ENCODE assay signal across 8 cellular contexts in genomic region chr17:68291836-68292688, GRCh38. TPM values are rescaled to one million over a fixed set of nuclear protein-coding genes. Genes with fewer than 3 reads are reported as not detected.
DNase-seq lines count a peak whose midpoint lies in the region; TF ChIP-seq lines count a peak whose summit lies in the region.

No MANE protein-coding gene starts in this region.

- intact Hi-C loops in Caco-2 (cut with micrococcal nuclease; ENCODE audit: unreplicated experiment) = loop anchor here (1.0 to 2.0 kb wide), 2 partner anchors 37 to 107 kb away; no protein-coding TSS in a partner anchor
- intact Hi-C loops in activated T-helper 1 cell treated with anti-CD3 and anti-CD28 coated beads, Interleukin-12 subunit alpha, Interleukin-12 subunit beta, Interleukin-2, Interleukin-4 antibody, amounts not matched to agents 30 ng/mL and 10 ng/mL and 1 ng/mL, durations not matched to agents 14 hours and 24 hours and 36 hours (cut with micrococcal nuclease) = loop anchor here (1.0 to 5.0 kb wide), 11 partner anchors 18 to 220 kb away; partner anchors contain the start of genes AMZ2 and PRKAR1A

- H3K4me1 ChIP-seq in Caco-2 (peaks cover 6% of the 10 kb centered on the region; the same call in 1 of the 2 replicates), stomach smooth muscle (ENCODE audit: control insufficient read depth, insufficient read depth, low read length) (peaks cover 21% of the 10 kb centered on the region)

- H3K36me3 ChIP-seq in Caco-2 (ENCODE audit: control insufficient read depth, insufficient read depth, low read length) = no peaks in the 10 kb centered on the region
- H3K36me3 ChIP-seq in stomach smooth muscle (ENCODE audit: control insufficient read depth in 2 of 2, insufficient read depth in 2 of 2, low read length in 2 of 2) = no peaks in the 10 kb centered on the region

- H3K4me3 Mint-ChIP-seq in Caco-2 (ENCODE audit: unreplicated experiment) (peak overlapping the region; percentile 76), neural crest cell (peak overlapping the region; percentile 91)
- peak overlapping the region; percentile 83 for H3K4me3 Mint-ChIP-seq in activated T-helper 1 cell treated with anti-CD3 and anti-CD28 coated beads, Interleukin-12 subunit alpha, Interleukin-12 subunit beta, Interleukin-2, Interleukin-4 antibody, amounts not matched to agents 30 ng/mL and 10 ng/mL and 1 ng/mL, durations not matched to agents 14 hours and 24 hours and 36 hours

- POLR2A ChIA-PET in Caco-2 (lab: Charles Lee) = no interaction called here

- H3K27me3 Mint-ChIP-seq in Caco-2 (ENCODE audit: insufficient read depth, unreplicated experiment) (peaks cover 3% of the 10 kb centered on the region), neural crest cell (ENCODE audit: low read depth) (peaks cover 50% of the 10 kb centered on the region)
- peaks cover 8% of the 10 kb centered on the region for H3K27me3 Mint-ChIP-seq in activated T-helper 1 cell treated with anti-CD3 and anti-CD28 coated beads, Interleukin-12 subunit alpha, Interleukin-12 subunit beta, Interleukin-2, Interleukin-4 antibody, amounts not matched to agents 30 ng/mL and 10 ng/mL and 1 ng/mL, durations not matched to agents 14 hours and 24 hours and 36 hours (ENCODE audit: insufficient read depth)

- BruUV-seq in Caco-2 (replicated peaks; lab: Mats Ljungman, UMichigan) = no TSS peak

- H3K27ac Mint-ChIP-seq in Caco-2 (ENCODE audit: unreplicated experiment) (peak overlapping the region; percentile 76), neural crest cell (ENCODE audit: unreplicated experiment) (no peak overlapping the region)
- H3K27ac Mint-ChIP-seq in activated T-helper 1 cell treated with anti-CD3 and anti-CD28 coated beads, Interleukin-12 subunit alpha, Interleukin-12 subunit beta, Interleukin-2, Interleukin-4 antibody, amounts not matched to agents 30 ng/mL and 10 ng/mL and 1 ng/mL, durations not matched to agents 14 hours and 24 hours and 36 hours = peak overlapping the region; percentile 84

- peaks cover 5% of the 10 kb centered on the region for H3K36me3 Mint-ChIP-seq in Caco-2 (ENCODE audit: insufficient read depth, unreplicated experiment)
- peaks cover 2% of the 10 kb centered on the region for H3K36me3 Mint-ChIP-seq in activated T-helper 1 cell treated with anti-CD3 and anti-CD28 coated beads, Interleukin-12 subunit alpha, Interleukin-12 subunit beta, Interleukin-2, Interleukin-4 antibody, amounts not matched to agents 30 ng/mL and 10 ng/mL and 1 ng/mL, durations not matched to agents 14 hours and 24 hours and 36 hours (ENCODE audit: low read depth)
- no peaks in the 10 kb centered on the region for H3K36me3 Mint-ChIP-seq in neural crest cell (ENCODE audit: low read depth)

- no peaks in the 10 kb centered on the region for H3K27me3 ChIP-seq in Caco-2 (replicated peaks; ENCODE audit: control insufficient read depth, insufficient read depth, low read length)
- peaks cover 48 to 58% of the 10 kb centered on the region in 2 donors for H3K27me3 ChIP-seq in stomach smooth muscle (ENCODE audit: control insufficient read depth in 1 of 2, insufficient read depth in 2 of 2, low read length in 2 of 2)

- peak overlapping the region in 1 of 2 donors; percentile 14 for H3K9ac ChIP-seq in stomach smooth muscle (ENCODE audit: low read length in 2 of 2)

- H3K4me1 Mint-ChIP-seq in Caco-2 (ENCODE audit: low read depth, unreplicated experiment) = peaks cover 8% of the 10 kb centered on the region
- peaks cover 67% of the 10 kb centered on the region for H3K4me1 Mint-ChIP-seq in activated T-helper 1 cell treated with anti-CD3 and anti-CD28 coated beads, Interleukin-12 subunit alpha, Interleukin-12 subunit beta, Interleukin-2, Interleukin-4 antibody, amounts not matched to agents 30 ng/mL and 10 ng/mL and 1 ng/mL, durations not matched to agents 14 hours and 24 hours and 36 hours (ENCODE audit: low read depth)
- peaks cover 32% of the 10 kb centered on the region for H3K4me1 Mint-ChIP-seq in neural crest cell

- H3K27ac ChIP-seq in stomach smooth muscle (ENCODE audit: low read length) = no peak overlapping the region

- H3K4me3 ChIP-seq in Caco-2 (ENCODE audit: low read depth, low read length) (peak overlapping the region; percentile 87), fibroblast of the aortic adventitia (ENCODE audit: low read depth, low read length) (peak overlapping the region; percentile 71), stomach smooth muscle (ENCODE audit: low read length in 2 of 2) (peak overlapping the region; percentile 55 to 76)

- CTCF ChIA-PET in Caco-2 (lab: Charles Lee) = interaction anchor here (1.4 kb wide), 1 partner anchor 107 kb away, joined by 14 read pairs; no protein-coding TSS in a partner anchor

- peak; percentile 79 to 86 for DNase-seq in Caco-2
- peak; percentile 94 for DNase-seq in GM20000 (ENCODE audit: low spot score)
- DNase-seq in HS-27A (ENCODE audit: low read depth) = peak; percentile 38
- peak; percentile 90 for DNase-seq in activated T-helper 1 cell treated with anti-CD3 and anti-CD28 coated beads, Interleukin-12 subunit alpha, Interleukin-12 subunit beta, Interleukin-2, Interleukin-4 antibody, amounts not matched to agents 30 ng/mL and 10 ng/mL and 1 ng/mL, durations not matched to agents 14 hours and 24 hours and 36 hours (ENCODE audit: low spot score)
- peak; percentile 53 for DNase-seq in fibroblast of the aortic adventitia (ENCODE audit: low read depth)
- peak; percentile 45 for DNase-seq in neural crest cell (ENCODE audit: low read depth, low spot score)

- no peaks in the 10 kb centered on the region for H3K9me3 ChIP-seq in Caco-2
- no peaks in the 10 kb centered on the region for H3K9me3 ChIP-seq in stomach smooth muscle (ENCODE audit: control insufficient read depth in 2 of 2, low read length in 2 of 2)

- TF ChIP-seq CTCF in Caco-2 (IDR thresholded peaks at IDR 0.05; ENCODE audit: insufficient read depth in 1 of 2, low read depth in 1 of 2, low read length in 1 of 2, severe bottlenecking in 1 of 2, unreplicated experiment in 1 of 2) (peak in 1 of 2 experiments; percentile 26), GM20000 (IDR thresholded peaks at IDR 0.05; ENCODE audit: extremely low read depth, missing control alignments) (no peak), fibroblast of the aortic adventitia (IDR thresholded peaks at IDR 0.05; ENCODE audit: insufficient read depth, low read length) (no peak), neural crest cell (conservative IDR thresholded peaks at IDR 0.05) (peak; percentile 43)

- H3K9me3 Mint-ChIP-seq in Caco-2 (ENCODE audit: unreplicated experiment) (no peaks in the 10 kb centered on the region), neural crest cell (no peaks in the 10 kb centered on the region)
- no peaks in the 10 kb centered on the region for H3K9me3 Mint-ChIP-seq in activated T-helper 1 cell treated with anti-CD3 and anti-CD28 coated beads, Interleukin-12 subunit alpha, Interleukin-12 subunit beta, Interleukin-2, Interleukin-4 antibody, amounts not matched to agents 30 ng/mL and 10 ng/mL and 1 ng/mL, durations not matched to agents 14 hours and 24 hours and 36 hours

TF ChIP-seq in PFSK-1, 5 proteins besides CTCF, POLR2A, EP300 and RAD21:
- TF ChIP-seq FOXP2 (optimal IDR thresholded peaks at IDR 0.05; ENCODE audit: borderline replicate concordance, extremely low read depth, extremely low read length, insufficient read depth) (peak; percentile 17), SIN3A (IDR thresholded peaks at IDR 0.05; ENCODE audit: borderline replicate concordance, insufficient read depth, low read length) (no peak)

RNA-seq across cellular contexts. Expression of gene ARSG, which starts 0.8 kb away (rescaled TPM):
- total RNA-seq in Caco-2 (2022) = 5.8 and 6.1 TPM in 2 replicates
- polyA plus RNA-seq in PFSK-1 (2012; ENCODE audit: insufficient read length, low read depth) = 2.1 TPM
- total RNA-seq in activated T-helper 1 cell treated with anti-CD3 and anti-CD28 coated beads, Interleukin-12 subunit alpha, Interleukin-12 subunit beta, Interleukin-2, Interleukin-4 antibody, amounts not matched to agents 30 ng/mL and 10 ng/mL and 1 ng/mL, durations not matched to agents 14 hours and 24 hours and 36 hours = 5.5 and 6.7 TPM in 2 replicates
- total RNA-seq in fibroblast of the aortic adventitia (ENCODE audit: low replicate concordance) = 0.25 and 2.7 TPM in 2 replicates
- total RNA-seq in neural crest cell = 5.0 and 6.2 TPM in 2 replicates

RNA-seq across cellular contexts. Expression of gene SLC16A6, which starts 1.1 kb away (rescaled TPM):
- 0.95 and 1.0 TPM in 2 replicates for total RNA-seq in Caco-2 (2022)
- polyA plus RNA-seq in PFSK-1 (2012; ENCODE audit: insufficient read length, low read depth) = 0.77 TPM
- 3.0 and 3.8 TPM in 2 replicates for total RNA-seq in activated T-helper 1 cell treated with anti-CD3 and anti-CD28 coated beads, Interleukin-12 subunit alpha, Interleukin-12 subunit beta, Interleukin-2, Interleukin-4 antibody, amounts not matched to agents 30 ng/mL and 10 ng/mL and 1 ng/mL, durations not matched to agents 14 hours and 24 hours and 36 hours
- 0.09 TPM in 1 of 2 replicates, not detected in the other for total RNA-seq in fibroblast of the aortic adventitia (ENCODE audit: low replicate concordance)
- total RNA-seq in neural crest cell = 0.23 and 0.66 TPM in 2 replicates

RNA-seq across cellular contexts. Expression of gene AMZ2, which starts 44.2 kb away (rescaled TPM):
- 52.2 and 60.2 TPM in 2 replicates for total RNA-seq in Caco-2 (2022)
- polyA plus RNA-seq in PFSK-1 (2012; ENCODE audit: insufficient read length, low read depth) = 46.0 TPM
- 67.3 and 75.7 TPM in 2 replicates for total RNA-seq in activated T-helper 1 cell treated with anti-CD3 and anti-CD28 coated beads, Interleukin-12 subunit alpha, Interleukin-12 subunit beta, Interleukin-2, Interleukin-4 antibody, amounts not matched to agents 30 ng/mL and 10 ng/mL and 1 ng/mL, durations not matched to agents 14 hours and 24 hours and 36 hours
- total RNA-seq in fibroblast of the aortic adventitia (ENCODE audit: low replicate concordance) = 89.7 and 170 TPM in 2 replicates
- 85.1 and 87.5 TPM in 2 replicates for total RNA-seq in neural crest cell

Comparison
In these comparisons a context has a peak if more than half of its experiments do, and no peak if none do; other contexts are left out.
1. DNase-seq: peak in every context shown above with its lines; median percentile 94 in GM20000; 90 in activated T-helper 1 cell treated with anti-CD3 and anti-CD28 coated beads, Interleukin-12 subunit alpha, Interleukin-12 subunit beta, Interleukin-2, Interleukin-4 antibody, amounts not matched to agents 30 ng/mL and 10 ng/mL and 1 ng/mL, durations not matched to agents 14 hours and 24 hours and 36 hours; 82 in Caco-2; 53 in fibroblast of the aortic adventitia; 45 in neural crest cell; 38 in HS-27A.